In genomic region chr15:89130194-89130593, GRCh38 we compare ENCODE assay signal across 9 cellular contexts. TPM values are rescaled to one million over a fixed set of nuclear protein-coding genes. Genes with fewer than 3 reads are reported as not detected.
DNase-seq lines count a peak whose midpoint lies in the region; ATAC-seq and TF ChIP-seq lines count a peak whose summit lies in the region.
"Had no signal": no experiment of that assay in that cellular context is flagged by ENCODE, and none has a peak within 500 bp of the region (broad histone marks: within the 10 kb centered on the region; RNA-seq: fewer than 3 reads in every experiment).

No MANE protein-coding gene starts in this region.

- 95% methylated on average over 5 of the region's 5 CpGs for WGBS in mesenchymal stem cell

- no peak overlapping the region for H2AK5ac ChIP-seq in mesenchymal stem cell (ENCODE audit: low read length, severe bottlenecking)

- H2BK15ac ChIP-seq in mesenchymal stem cell (ENCODE audit: low read depth, poor library complexity, severe bottlenecking): no peak overlapping the region

- TF ChIP-seq CTCF in HL-60 (IDR thresholded peaks at IDR 0.05; ENCODE audit: insufficient read depth, low read length): no peak
- TF ChIP-seq CTCF in lower lobe of right lung (IDR thresholded peaks at IDR 0.05): no peak

- H3K23ac ChIP-seq in mesenchymal stem cell (ENCODE audit: low read length in 2 of 2): no peak overlapping the region

- H3K18ac ChIP-seq in mesenchymal stem cell (ENCODE audit: low read depth in 1 of 2, low read length in 2 of 2): no peak overlapping the region

- H3K14ac ChIP-seq in mesenchymal stem cell (ENCODE audit: low read length in 2 of 2): no peak overlapping the region

- H2BK5ac ChIP-seq in mesenchymal stem cell (ENCODE audit: low read depth, low read length, poor library complexity, severe bottlenecking): no peak overlapping the region

- ATAC-seq in GM18498 (IDR thresholded peaks at IDR 0.05; ENCODE audit: unreplicated experiment) (peak; percentile 79), GM21423 (IDR thresholded peaks at IDR 0.05; ENCODE audit: unreplicated experiment) (peak; percentile 89), lower lobe of right lung (no peak), SK-N-SH treated with all-trans-retinoic acid at 6 μM for 48 hours (no peak)

- H3K9me3 ChIP-seq in lower lobe of right lung: no peaks in the 10 kb centered on the region
- H3K9me3 ChIP-seq in mesenchymal stem cell (ENCODE audit: control insufficient read depth, low read length): no peaks in the 10 kb centered on the region

- DNase-seq in HL-60 (ENCODE audit: low read depth in 1 of 2, low spot score in 1 of 2) (no peak), lower lobe of right lung (no peak), pons (ENCODE audit: low spot score) (no peak), globus pallidus (ENCODE audit: low spot score) (no peak), mesenchymal stem cell (no peak)
- DNase-seq: NCI-H2171 had no signal

- intact Hi-C loops in lower lobe of right lung (cut with DNase I): no loop called here

- H3K4me3 ChIP-seq in HL-60 (replicated peaks; ENCODE audit: insufficient read depth, low read length): no peak overlapping the region
- H3K4me3 ChIP-seq in lower lobe of right lung: no peak overlapping the region
- no peak overlapping the region for H3K4me3 ChIP-seq in mesenchymal stem cell (ENCODE audit: insufficient read depth in 1 of 2, low read depth in 1 of 2, low read length in 2 of 2)

- H3K27me3 ChIP-seq in HL-60 (ENCODE audit: insufficient read depth, poor library complexity, severe bottlenecking) (no peaks in the 10 kb centered on the region), lower lobe of right lung (ENCODE audit: low read depth) (no peaks in the 10 kb centered on the region), mesenchymal stem cell (ENCODE audit: control insufficient read depth in 1 of 2, insufficient read depth in 1 of 2, low read length in 2 of 2) (no peaks in the 10 kb centered on the region)

- no peak overlapping the region for H3K9ac ChIP-seq in mesenchymal stem cell (ENCODE audit: low read length)

- no peak overlapping the region for H4K8ac ChIP-seq in mesenchymal stem cell (ENCODE audit: low read length)

- no peak overlapping the region for H2AFZ ChIP-seq in mesenchymal stem cell (ENCODE audit: low read depth, low read length)

- H3K36me3 ChIP-seq in lower lobe of right lung: peaks cover 22% of the 10 kb centered on the region
- H3K36me3 ChIP-seq in mesenchymal stem cell (ENCODE audit: control insufficient read depth in 1 of 2, insufficient read depth in 2 of 2, low read depth in 1 of 2, low read length in 2 of 2): peaks cover 4 to 76% of the 10 kb centered on the region in 2 experiments

- peaks cover 29% of the 10 kb centered on the region for H3K79me1 ChIP-seq in mesenchymal stem cell (replicated peaks; ENCODE audit: low read length, poor library complexity, severe bottlenecking)

- peak overlapping the region; percentile 80 for H3K27ac ChIP-seq in HL-60 (replicated peaks)
- peak overlapping the region; percentile 53 for H3K27ac ChIP-seq in lower lobe of right lung
- H3K27ac ChIP-seq in mesenchymal stem cell (ENCODE audit: low read length, poor library complexity, severe bottlenecking): no peak overlapping the region

- no peak overlapping the region for H3K4ac ChIP-seq in mesenchymal stem cell (ENCODE audit: low read depth in 1 of 2, low read length in 2 of 2)

- peak overlapping the region in 1 of 2 experiments; percentile 18 for H2BK12ac ChIP-seq in mesenchymal stem cell (ENCODE audit: low read length in 2 of 2)

- H3K4me2 ChIP-seq in mesenchymal stem cell (ENCODE audit: low read length, poor library complexity, severe bottlenecking): no peak overlapping the region

- no peak overlapping the region for H2BK120ac ChIP-seq in mesenchymal stem cell (ENCODE audit: low read depth, low read length)

- no peak overlapping the region for H4K91ac ChIP-seq in mesenchymal stem cell (ENCODE audit: low read length)

- H3K4me1 ChIP-seq in lower lobe of right lung (peaks cover 41% of the 10 kb centered on the region), mesenchymal stem cell (ENCODE audit: control insufficient read depth, insufficient read depth, low read depth, low read length) (peaks cover 4% of the 10 kb centered on the region)

TF ChIP-seq in SK-N-SH treated with all-trans-retinoic acid at 6 μM for 48 hours, 23 proteins besides CTCF, POLR2A, EP300 and RAD21:
- TF ChIP-seq ZFP30 (CRISPR knock-in tag; IDR thresholded peaks at IDR 0.05): no peak
- TF ChIP-seq, protein P1, sequence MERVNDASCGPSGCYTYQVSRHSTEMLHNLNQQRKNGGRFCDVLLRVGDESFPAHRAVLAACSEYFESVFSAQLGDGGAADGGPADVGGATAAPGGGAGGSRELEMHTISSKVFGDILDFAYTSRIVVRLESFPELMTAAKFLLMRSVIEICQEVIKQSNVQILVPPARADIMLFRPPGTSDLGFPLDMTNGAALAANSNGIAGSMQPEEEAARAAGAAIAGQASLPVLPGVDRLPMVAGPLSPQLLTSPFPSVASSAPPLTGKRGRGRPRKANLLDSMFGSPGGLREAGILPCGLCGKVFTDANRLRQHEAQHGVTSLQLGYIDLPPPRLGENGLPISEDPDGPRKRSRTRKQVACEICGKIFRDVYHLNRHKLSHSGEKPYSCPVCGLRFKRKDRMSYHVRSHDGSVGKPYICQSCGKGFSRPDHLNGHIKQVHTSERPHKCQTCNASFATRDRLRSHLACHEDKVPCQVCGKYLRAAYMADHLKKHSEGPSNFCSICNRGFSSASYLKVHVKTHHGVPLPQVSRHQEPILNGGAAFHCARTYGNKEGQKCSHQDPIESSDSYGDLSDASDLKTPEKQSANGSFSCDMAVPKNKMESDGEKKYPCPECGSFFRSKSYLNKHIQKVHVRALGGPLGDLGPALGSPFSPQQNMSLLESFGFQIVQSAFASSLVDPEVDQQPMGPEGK (CRISPR knock-in tag; IDR thresholded peaks at IDR 0.05; ENCODE audit: borderline replicate concordance): no peak
- TF ChIP-seq BACH2 (CRISPR knock-in tag; IDR thresholded peaks at IDR 0.05; ENCODE audit: borderline replicate concordance): no peak
- TF ChIP-seq CSRNP3 (CRISPR knock-in tag; IDR thresholded peaks at IDR 0.05): no peak
- TF ChIP-seq SNAI2 (CRISPR knock-in tag; IDR thresholded peaks at IDR 0.05): no peak
- no peak for TF ChIP-seq TSHZ2 (CRISPR knock-in tag; IDR thresholded peaks at IDR 0.05)
- no peak for TF ChIP-seq ZC3H10 (CRISPR knock-in tag; IDR thresholded peaks at IDR 0.05)
- TF ChIP-seq RARB (CRISPR knock-in tag; IDR thresholded peaks at IDR 0.05): no peak
- TF ChIP-seq ZNF8 (CRISPR knock-in tag; IDR thresholded peaks at IDR 0.05): no peak
- TF ChIP-seq, protein P2, sequence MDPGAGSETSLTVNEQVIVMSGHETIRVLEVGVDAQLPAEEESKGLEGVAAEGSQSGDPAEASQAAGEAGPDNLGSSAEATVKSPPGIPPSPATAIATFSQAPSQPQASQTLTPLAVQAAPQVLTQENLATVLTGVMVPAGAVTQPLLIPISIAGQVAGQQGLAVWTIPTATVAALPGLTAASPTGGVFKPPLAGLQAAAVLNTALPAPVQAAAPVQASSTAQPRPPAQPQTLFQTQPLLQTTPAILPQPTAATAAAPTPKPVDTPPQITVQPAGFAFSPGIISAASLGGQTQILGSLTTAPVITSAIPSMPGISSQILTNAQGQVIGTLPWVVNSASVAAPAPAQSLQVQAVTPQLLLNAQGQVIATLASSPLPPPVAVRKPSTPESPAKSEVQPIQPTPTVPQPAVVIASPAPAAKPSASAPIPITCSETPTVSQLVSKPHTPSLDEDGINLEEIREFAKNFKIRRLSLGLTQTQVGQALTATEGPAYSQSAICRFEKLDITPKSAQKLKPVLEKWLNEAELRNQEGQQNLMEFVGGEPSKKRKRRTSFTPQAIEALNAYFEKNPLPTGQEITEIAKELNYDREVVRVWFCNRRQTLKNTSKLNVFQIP (CRISPR knock-in tag; IDR thresholded peaks at IDR 0.05; ENCODE audit: borderline replicate concordance, low read depth): no peak
- TF ChIP-seq ZNF70 (CRISPR knock-in tag; IDR thresholded peaks at IDR 0.05): no peak
- TF ChIP-seq ESRRG (CRISPR knock-in tag; IDR thresholded peaks at IDR 0.05): no peak

RNA-seq across cellular contexts. Expression of gene ABHD2, which starts 41.9 kb away (rescaled TPM):
- total RNA-seq in lower lobe of right lung: 202 TPM
- polyA plus RNA-seq in mesenchymal stem cell (2013, experiment 1 of 2): 12.5 TPM
- 12.4 TPM for polyA plus RNA-seq in mesenchymal stem cell (2013, experiment 2 of 2)

Comparison
In these comparisons a context has a peak if more than half of its experiments do, and no peak if none do; other contexts are left out.
1. ATAC-seq: peak in GM18498 (single experiment) and GM21423 (single experiment); none in lower lobe of right lung (0 of 2) and SK-N-SH treated with all-trans-retinoic acid at 6 μM for 48 hours (single experiment).